In the genomic region with DNA sequence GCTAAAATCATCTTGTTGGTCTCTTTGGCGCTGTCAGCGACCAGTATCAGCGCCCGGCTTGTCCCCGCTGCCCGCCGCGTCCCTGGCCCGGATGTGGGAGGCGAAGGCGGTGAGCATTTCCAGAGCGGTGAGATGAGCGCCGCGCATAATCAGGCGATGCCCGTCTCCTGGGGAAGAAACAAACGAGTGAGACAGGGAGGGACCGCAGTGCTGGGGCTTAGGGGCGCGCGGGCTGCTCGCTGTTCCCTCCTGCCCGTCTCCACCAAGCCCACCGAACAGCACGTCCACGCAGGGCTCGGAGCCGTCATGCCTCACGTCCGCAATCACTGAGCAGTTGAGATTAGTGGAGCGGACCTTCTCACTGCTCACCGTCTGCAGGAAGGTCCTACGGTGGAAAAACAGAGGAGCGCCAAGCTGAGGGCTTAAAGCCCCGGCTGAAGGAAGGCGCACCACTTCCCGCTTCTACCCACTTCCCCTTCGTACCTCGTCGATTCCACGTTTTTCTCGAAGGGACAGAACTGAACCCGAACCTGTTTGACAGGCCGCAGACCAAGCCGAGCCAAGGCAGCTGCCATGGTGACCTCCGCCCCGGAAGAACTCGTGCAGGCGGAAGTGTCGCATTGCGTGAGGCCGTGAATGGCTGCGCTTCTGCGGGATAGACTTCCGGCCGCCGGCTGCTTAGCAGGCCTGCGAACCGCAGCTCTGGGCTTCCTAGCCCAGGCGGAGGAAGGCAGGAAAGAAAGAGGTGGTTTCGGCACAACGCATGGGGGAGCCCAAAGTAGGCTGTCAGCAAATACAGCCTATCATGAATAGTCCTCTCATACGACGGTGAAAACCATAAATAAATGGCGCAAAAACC, we compare ENCODE assay signal across 8 cellular contexts. TPM values are rescaled to one million over a fixed set of nuclear protein-coding genes. Genes with fewer than 3 reads are reported as not detected.
DNase-seq lines count a peak whose midpoint lies in the region; TF ChIP-seq lines count a peak whose summit lies in the region.

A gene (minus strand): TSS at position 595 of the 859 bp plus-strand sequence. CDS start 20 bp downstream, at position 575.

- H3K9me3 ChIP-seq in stomach: no peaks in the 10 kb centered on the region

- H3K4me3 ChIP-seq in fibroblast of villous mesenchyme (ENCODE audit: low read depth, low read length): peak within 1 kb of the TSS; percentile 68
- H3K4me3 ChIP-seq in stomach: peak within 1 kb of the TSS; percentile 54 to 82 (median 66)

- TF ChIP-seq POLR2A in stomach (IDR thresholded peaks at IDR 0.05): peak in 1 of 4 donors; percentile 57

- no peaks in the 10 kb centered on the region for H3K9me3 Mint-ChIP-seq in neural crest cell

- no peak for TF ChIP-seq CTCF in fibroblast of villous mesenchyme (IDR thresholded peaks at IDR 0.05; ENCODE audit: insufficient read depth, low read depth, low read length)
- TF ChIP-seq CTCF in neural crest cell (conservative IDR thresholded peaks at IDR 0.05): no peak
- no peak for TF ChIP-seq CTCF in stomach (IDR thresholded peaks at IDR 0.05)

- H3K4me1 Mint-ChIP-seq in neural crest cell: peaks cover 22% of the 10 kb centered on the region

- DNase-seq in ELF-1 (ENCODE audit: low read depth, low spot score): peak; percentile 95
- DNase-seq in GOT3 (lab: John Stamatoyannopoulos, UW): peak; percentile 79
- DNase-seq in M059J (ENCODE audit: low read depth): peak; percentile 89
- peak; percentile 96 for DNase-seq in SIG-M5 treated with dmso at 0.1 percent for 504 hours (lab: John Stamatoyannopoulos, UW; ENCODE audit: unreplicated experiment)
- peak; percentile 84 for DNase-seq in activated gamma-delta T cell (lab: John Stamatoyannopoulos, UW)
- peak; percentile 94 for DNase-seq in fibroblast of villous mesenchyme (ENCODE audit: low read depth)
- peak; percentile 93 for DNase-seq in neural crest cell (ENCODE audit: low read depth, low spot score)
- DNase-seq in stomach: peak; percentile 95

- peaks cover 14 to 33% (median 27%) of the 10 kb centered on the region in 4 donors for H3K36me3 ChIP-seq in stomach

- no peaks in the 10 kb centered on the region for H3K27me3 ChIP-seq in stomach

- intact Hi-C loops in stomach (cut with DNase I; ENCODE audit: low total_unique reads): no loop called here

- H3K27ac Mint-ChIP-seq in neural crest cell (ENCODE audit: unreplicated experiment): peak within 1 kb of the TSS; percentile 98

- WGBS in stomach, 5 donors: 0 to 1% (median 0%) methylated on average over 42 to 66 of the region's 66 CpGs

- H3K27me3 Mint-ChIP-seq in neural crest cell (ENCODE audit: low read depth): peaks cover 2% of the 10 kb centered on the region

- peaks cover 14 to 27% (median 25%) of the 10 kb centered on the region in 4 donors for H3K4me1 ChIP-seq in stomach

- peak within 1 kb of the TSS; percentile 98 for H3K4me3 Mint-ChIP-seq in neural crest cell

- H3K36me3 Mint-ChIP-seq in neural crest cell (ENCODE audit: low read depth): peaks cover 11% of the 10 kb centered on the region

- peak within 1 kb of the TSS; percentile 78 to 93 (median 86) for H3K27ac ChIP-seq in stomach

- TF ChIP-seq EP300 in stomach (IDR thresholded peaks at IDR 0.05): no peak

RNA-seq across cellular contexts. Expression of the gene that starts here (rescaled TPM):
- total RNA-seq in M059J (2014; rRNA removed; shearing (Covaris generic)): 38.0 and 38.2 TPM in 2 replicates
- total RNA-seq in fibroblast of villous mesenchyme (21.2 and 23.5 TPM in 2 replicates), neural crest cell (72.4 and 74.6 TPM in 2 replicates), stomach (100 to 1,000 TPM in 2 of 5 donors, 10 to 100 TPM in 2, 1 to 10 TPM in 1; 4.6 to 335 (median 18.0) TPM)
- 100 to 1,000 TPM in 1 of 3 donors, 10 to 100 TPM in 2; 74.0 to 108 (median 88.6) TPM for polyA plus RNA-seq in stomach

Comparison
In these comparisons a context has a peak if more than half of its experiments do, and no peak if none do; other contexts are left out.
1. Peak in every context shown above with its lines: DNase-seq, H3K4me3 ChIP-seq and H3K27ac ChIP-seq.